Comparison of ENCODE assay signal across 21 cellular contexts in the genomic region with DNA sequence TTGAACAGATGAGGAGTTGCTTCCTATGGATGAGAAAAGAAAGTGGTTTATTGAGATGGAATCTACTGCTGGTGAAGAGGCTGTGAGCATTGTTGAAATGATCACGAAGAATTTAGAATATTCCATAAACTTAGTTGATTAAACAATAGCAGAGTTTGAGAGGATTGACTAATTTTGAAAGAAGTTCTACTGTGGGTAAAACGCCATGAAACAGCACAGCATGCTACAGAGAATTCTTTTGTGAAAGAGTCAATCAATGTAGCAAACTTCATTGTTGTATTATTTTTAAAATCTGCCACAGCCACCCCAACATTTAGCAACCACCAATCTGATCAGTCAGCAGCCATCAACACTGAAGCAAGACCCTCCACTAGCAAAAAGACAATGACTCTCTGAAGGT.
"Had no signal": no experiment of that assay in that cellular context is flagged by ENCODE, and none has a peak within 500 bp of the region (broad histone marks: within the 10 kb centered on the region; RNA-seq: fewer than 3 reads in every experiment).

No MANE protein-coding gene starts in this region.

- H3K36me3 Mint-ChIP-seq: activated naive CD4-positive, alpha-beta T cell treated with anti-CD3 and anti-CD28 coated beads, Interleukin-2, amount 50 U/mL, for 72 hours; brain; mesothelial cell of epicardium had no signal

- H3K4me1 Mint-ChIP-seq: brain, mesothelial cell of epicardium had no signal

- H3K27ac ChIP-seq: dorsolateral prefrontal cortex, epithelial cell of prostate, gastrocnemius medialis, heart left ventricle, tibial artery, WERI-Rb-1 had no signal

- DNase-seq: activated CD4-positive, alpha-beta T cell treated with anti-CD3 and anti-CD28 coated beads for 1 hour; activated CD4-positive, alpha-beta T cell treated with anti-CD3 and anti-CD28 coated beads, Interleukin-2, amount 50 U/mL, for 4 hours; activated effector memory CD4-positive, alpha-beta T cell treated with anti-CD3 and anti-CD28 coated beads, Interleukin-2, amount 50 U/mL, for 16 hours; activated T-cell treated with anti-CD3 and anti-CD28 coated beads, Interleukin-2, amount 50 U/mL, for 72 hours; caudate nucleus; dorsolateral prefrontal cortex; gastrocnemius medialis; heart left ventricle; kidney; sigmoid colon; stimulated activated CD8-positive, alpha-beta memory T cell treated with anti-CD3 and anti-CD28 coated beads, Interleukin-4, amount 100 ng/mL, for 48 hours; stimulated activated naive CD4-positive, alpha-beta T cell; T-helper 2 cell; tibial artery; WERI-Rb-1 had no signal

- H3K27ac Mint-ChIP-seq: activated naive CD4-positive, alpha-beta T cell treated with anti-CD3 and anti-CD28 coated beads, Interleukin-2, amount 50 U/mL, for 72 hours; activated T-cell treated with anti-CD3 and anti-CD28 coated beads, Interleukin-2, amount 50 U/mL, for 72 hours; brain; mesothelial cell of epicardium; nephron had no signal

- H3K4me1 ChIP-seq: gastrocnemius medialis, tibial artery had no signal

- H3K27me3 ChIP-seq: dorsolateral prefrontal cortex, gastrocnemius medialis, heart left ventricle, sigmoid colon, tibial artery had no signal

- H3K9me3 ChIP-seq: gastrocnemius medialis, heart left ventricle, sigmoid colon, tibial artery had no signal

- H3K36me3 ChIP-seq: gastrocnemius medialis, heart left ventricle, sigmoid colon, tibial artery, WERI-Rb-1 had no signal

- H3K4me3 Mint-ChIP-seq: activated T-cell treated with anti-CD3 and anti-CD28 coated beads, Interleukin-2, amount 50 U/mL, for 72 hours; brain; mesothelial cell of epicardium; nephron had no signal

- H3K9me3 Mint-ChIP-seq: activated naive CD4-positive, alpha-beta T cell treated with anti-CD3 and anti-CD28 coated beads, Interleukin-2, amount 50 U/mL, for 72 hours; activated T-cell treated with anti-CD3 and anti-CD28 coated beads, Interleukin-2, amount 50 U/mL, for 72 hours; brain; mesothelial cell of epicardium; nephron had no signal

- H3K4me3 ChIP-seq: dorsolateral prefrontal cortex, gastrocnemius medialis, heart left ventricle, lung, sigmoid colon, tibial artery had no signal
